In genomic region chr12:46372852-46373302, GRCh38 we compare ENCODE assay signal across 8 cellular contexts. TPM values are rescaled to one million over a fixed set of nuclear protein-coding genes. Genes with fewer than 3 reads are reported as not detected.
DNase-seq lines count a peak whose midpoint lies in the region; ATAC-seq and TF ChIP-seq lines count a peak whose summit lies in the region.

No MANE protein-coding gene starts in this region.

- H3K27me3 ChIP-seq in ACC112 (ENCODE audit: insufficient read depth, low read length) (no peaks in the 10 kb centered on the region), body of pancreas (no peaks in the 10 kb centered on the region), mesendoderm (ENCODE audit: insufficient read depth, low read length, poor library complexity) (no peaks in the 10 kb centered on the region), uterus (no peaks in the 10 kb centered on the region)

- 1 to 2% methylated on average over 15 of the region's 16 CpGs for whole genome bisulfite sequencing in body of pancreas, 2 donors
- no CpG with 5 or more reads among the region's 16 CpGs for WGBS in mesendoderm (ENCODE audit: extremely low coverage, insufficient coverage, low lambda C conversion rate)

- peak overlapping the region; percentile 95 for H2BK120ac ChIP-seq in mesendoderm (ENCODE audit: low read depth, low read length)

- peak overlapping the region; percentile 85 for H3K27ac ChIP-seq in ACC112 (ENCODE audit: low read depth, low read length)
- H3K27ac ChIP-seq in body of pancreas: peak overlapping the region; percentile 81 to 100 (median 96)
- H3K27ac ChIP-seq in mesendoderm (ENCODE audit: low read depth, low read length): peak overlapping the region; percentile 68
- peak overlapping the region; percentile 98 to 100 for H3K27ac ChIP-seq in uterus

- H3K18ac ChIP-seq in mesendoderm (ENCODE audit: low read length): peak overlapping the region; percentile 97

- TF ChIP-seq POLR2A in body of pancreas (IDR thresholded peaks at IDR 0.05) (no peak), uterus (IDR thresholded peaks at IDR 0.05) (peak in 1 of 2 donors; percentile 21)

- peak; percentile 50 for DNase-seq in HT-29 (ENCODE audit: low spot score)
- no peak for DNase-seq in body of pancreas
- no peak for DNase-seq in mesendoderm
- DNase-seq in uterus: no peak
- no peak for DNase-seq in middle frontal gyrus (ENCODE audit: extremely low spot score, low spot score)
- no peak for DNase-seq in ureter (ENCODE audit: low spot score)

- H3K9ac ChIP-seq in mesendoderm (ENCODE audit: low read length): peak overlapping the region; percentile 91

- H4K8ac ChIP-seq in mesendoderm (ENCODE audit: low read depth, low read length): no peak overlapping the region

- H4K5ac ChIP-seq in mesendoderm (ENCODE audit: low read length): peak overlapping the region; percentile 77

- peaks cover 60% of the 10 kb centered on the region for H3K79me2 ChIP-seq in ACC112 (ENCODE audit: control insufficient read depth, insufficient read depth, low read length, unreplicated experiment)
- peaks cover 44% of the 10 kb centered on the region for H3K79me2 ChIP-seq in mesendoderm (ENCODE audit: control insufficient read depth, insufficient read depth, low read length)

- H2AFZ ChIP-seq in ACC112 (ENCODE audit: low read length, unreplicated experiment): peak overlapping the region; percentile 73

- no peak overlapping the region for H2AK5ac ChIP-seq in mesendoderm (ENCODE audit: low read length)

- no peak overlapping the region for H2BK15ac ChIP-seq in mesendoderm (replicated peaks; ENCODE audit: low read depth)

- H3K36me3 ChIP-seq in ACC112 (ENCODE audit: insufficient read depth, low read length) (peaks cover 37% of the 10 kb centered on the region), body of pancreas (replicated peaks in 1 of 2; ENCODE audit: insufficient read depth in 1 of 2, low read depth in 2 of 2) (peaks cover 0 to 5% of the 10 kb centered on the region in 2 donors), mesendoderm (ENCODE audit: control insufficient read depth, insufficient read depth, low read length) (peaks cover 5% of the 10 kb centered on the region), uterus (no peaks in the 10 kb centered on the region)

- peaks cover under 1% of the 10 kb centered on the region for H3K79me1 ChIP-seq in mesendoderm (ENCODE audit: low read length)

- H3K9me3 ChIP-seq in body of pancreas (no peaks in the 10 kb centered on the region), uterus (no peaks in the 10 kb centered on the region)

- TF ChIP-seq CTCF in body of pancreas (IDR thresholded peaks at IDR 0.05) (no peak), uterus (IDR thresholded peaks at IDR 0.05) (no peak)

- peak overlapping the region; percentile 51 for H2BK5ac ChIP-seq in mesendoderm (ENCODE audit: low read length)

- peak overlapping the region; percentile 94 for H3K56ac ChIP-seq in mesendoderm (ENCODE audit: low read length)

- H3K4ac ChIP-seq in mesendoderm (ENCODE audit: low read depth, low read length): peak overlapping the region; percentile 22

- ATAC-seq in body of pancreas (no peak), GM19467 (IDR thresholded peaks at IDR 0.05; ENCODE audit: unreplicated experiment) (no peak)

- H3K4me2 ChIP-seq in mesendoderm (ENCODE audit: low read length): peak overlapping the region; percentile 88

- H3K4me3 ChIP-seq in ACC112 (ENCODE audit: low read depth, low read length) (peak overlapping the region; percentile 99), body of pancreas (peak overlapping the region; percentile 85 to 93), mesendoderm (ENCODE audit: low read length) (peak overlapping the region; percentile 79), uterus (peak overlapping the region; percentile 91 to 92)

- H3K23ac ChIP-seq in mesendoderm (ENCODE audit: low read length): peak overlapping the region; percentile 74

- H3K4me1 ChIP-seq in ACC112 (ENCODE audit: control insufficient read depth, insufficient read depth, low read length, unreplicated experiment) (peaks cover 23% of the 10 kb centered on the region), body of pancreas (peaks cover 31% of the 10 kb centered on the region), mesendoderm (ENCODE audit: control insufficient read depth, low read depth, low read length) (peaks cover 5% of the 10 kb centered on the region), uterus (peaks cover 0 to 3% of the 10 kb centered on the region in 2 donors)

- intact Hi-C loops in body of pancreas (cut with DNase I) (no loop called here), uterus (cut with DNase I; ENCODE audit: low total_unique reads) (loop anchor here (10.0 kb wide), 1 partner anchor 292 kb away; no protein-coding TSS in a partner anchor)

RNA-seq across cellular contexts. Expression of gene SLC38A2, which starts 0.3 kb away (rescaled TPM):
- 67.9 and 74.4 TPM in 2 replicates for total RNA-seq in HT-29 (2014; rRNA removed; shearing (Covaris generic))
- total RNA-seq in body of pancreas: 100 to 1,000 TPM; 184 to 203 TPM
- 295 TPM for polyA plus RNA-seq in mesendoderm (2013, experiment 1 of 2)
- polyA plus RNA-seq in mesendoderm (2013, experiment 2 of 2): 286 TPM
- 100 to 1,000 TPM; 234 to 487 (median 372) TPM for total RNA-seq in uterus
- total RNA-seq in ureter: 292 TPM
